Comparison of ENCODE assay signal across 15 cellular contexts in the genomic region with DNA sequence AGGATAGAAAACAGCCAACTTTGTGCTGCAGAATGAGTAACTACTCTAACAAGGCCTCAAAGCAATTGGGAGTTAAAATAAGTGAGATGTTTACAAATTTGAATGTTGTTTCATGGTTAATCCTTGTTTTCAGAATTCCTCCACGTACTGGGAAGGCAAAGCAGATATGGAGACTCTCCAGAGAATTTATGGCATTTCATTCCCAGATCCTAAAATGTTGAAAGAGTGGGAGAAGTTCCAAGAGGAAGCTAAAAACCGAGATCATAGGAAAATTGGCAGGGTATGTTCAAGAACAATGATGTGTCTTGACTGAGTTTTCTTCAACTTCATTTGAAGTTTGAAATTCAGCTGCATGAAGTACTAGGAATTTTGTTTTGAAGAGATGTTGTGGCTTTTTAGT. TPM values are rescaled to one million over a fixed set of nuclear protein-coding genes. Genes with fewer than 3 reads are reported as not detected.
DNase-seq lines count a peak whose midpoint lies in the region; ATAC-seq and TF ChIP-seq lines count a peak whose summit lies in the region.
"Had no signal": no experiment of that assay in that cellular context is flagged by ENCODE, and none has a peak within 500 bp of the region (broad histone marks: within the 10 kb centered on the region; RNA-seq: fewer than 3 reads in every experiment).

No MANE protein-coding gene starts in this region.

- ATAC-seq in PC-3: no peak

- no peak overlapping the region for H3K4me3 ChIP-seq in fibroblast of villous mesenchyme (ENCODE audit: low read depth, low read length)
- no peak overlapping the region for H3K4me3 ChIP-seq in PC-3 (ENCODE audit: low read length)
- H3K4me3 ChIP-seq: A549 had no signal

- no peak overlapping the region for H3K4me2 ChIP-seq in PC-3 (ENCODE audit: low read length)
- H3K4me2 ChIP-seq: A549 had no signal

- H3K36me3 ChIP-seq in PC-3 (ENCODE audit: low read depth, low read length): peaks cover 87% of the 10 kb centered on the region

- H3K79me2 ChIP-seq in PC-3 (ENCODE audit: low read length): peaks cover 10% of the 10 kb centered on the region; the same call in 1 of the 2 replicates

- no peaks in the 10 kb centered on the region for H3K9me3 ChIP-seq in PC-3 (ENCODE audit: low read length)
- H3K9me3 ChIP-seq: A549 had no signal

- no peaks in the 10 kb centered on the region for H3K9me2 ChIP-seq in PC-3 (replicated peaks; ENCODE audit: low read length)

- no peaks in the 10 kb centered on the region for H3K4me1 ChIP-seq in PC-3 (ENCODE audit: insufficient read depth, low read length)

- CTCF ChIA-PET in PC-3 (lab: Charles Lee): no interaction called here

- H2AFZ ChIP-seq in PC-3 (ENCODE audit: low read length): no peak overlapping the region

- no peaks in the 10 kb centered on the region for H3K27me3 ChIP-seq in PC-3 (ENCODE audit: low read length)

- DNase-seq in AG09319 (ENCODE audit: extremely low read depth, low read depth) (peak; percentile 45), GM04503 (ENCODE audit: low read depth) (peak; percentile 52), astrocyte of the hippocampus (ENCODE audit: low read depth, low spot score) (peak; percentile 19), fibroblast of villous mesenchyme (ENCODE audit: low read depth) (peak; percentile 69), HuH-7.5 (ENCODE audit: low spot score) (no peak), PC-3 (no peak), inferior parietal cortex (ENCODE audit: extremely low spot score) (no peak), globus pallidus (ENCODE audit: low spot score) (no peak)
- DNase-seq: Calu3; CD4-positive, alpha-beta T cell; Karpas-422; NCI-H187 treated with DMSO at 0.1 percent for 48 hours; NCI-H82; SIG-M5 had no signal

- TF ChIP-seq CTCF in AG09319 (IDR thresholded peaks at IDR 0.05; ENCODE audit: low read depth, low read length) (no peak), fibroblast of villous mesenchyme (IDR thresholded peaks at IDR 0.05; ENCODE audit: insufficient read depth, low read depth, low read length) (no peak), PC-3 (conservative IDR thresholded peaks at IDR 0.05; ENCODE audit: low read depth, low read length) (no peak)

- no TSS peak for BruUV-seq in PC-3 (replicated peaks; lab: Mats Ljungman, UMichigan)

- H3F3A ChIP-seq in PC-3 (ENCODE audit: low read length, unreplicated experiment): no peaks in the 10 kb centered on the region

- intact Hi-C loops in PC-3 (cut with micrococcal nuclease): no loop called here

- no peak overlapping the region for H3K27ac ChIP-seq in PC-3 (ENCODE audit: low read length)
- H3K27ac ChIP-seq: A549 had no signal

- POLR2A ChIA-PET in PC-3 (lab: Charles Lee; ENCODE audit: unreplicated experiment): no interaction called here

- 0 out of 2 replicates have a peak, but pooled peaks cover 3% of the 10 kb centered on the region for H4K20me1 ChIP-seq in PC-3 (ENCODE audit: low read length)

- no peak overlapping the region for H3K9ac ChIP-seq in PC-3 (ENCODE audit: low read length)

RNA-seq across cellular contexts. Expression of a gene that starts 16.4 kb away (rescaled TPM):
- 288 and 293 TPM in 2 replicates for total RNA-seq in fibroblast of villous mesenchyme
- 184 and 221 TPM in 2 replicates for total RNA-seq in PC-3 (2014; rRNA removed)

Comparison
In these comparisons a context has a peak if more than half of its experiments do, and no peak if none do; other contexts are left out.
1. DNase-seq: peak in AG09319 (single experiment), GM04503 (single experiment), astrocyte of the hippocampus (single experiment) and fibroblast of villous mesenchyme (single experiment); none in HuH-7.5 (single experiment), PC-3 (single experiment), inferior parietal cortex (single experiment) and globus pallidus (single experiment).